ENCODE assay signal across 8 cellular contexts in genomic region chr5:132238169-132238744, GRCh38. TPM values are rescaled to one million over a fixed set of nuclear protein-coding genes. Genes with fewer than 3 reads are reported as not detected.
DNase-seq lines count a peak whose midpoint lies in the region; ATAC-seq and TF ChIP-seq lines count a peak whose summit lies in the region.

No MANE protein-coding gene starts in this region.

- H3K4me3 ChIP-seq in SJCRH30 (no peak overlapping the region), cardiac muscle cell (no peak overlapping the region)

- no peak overlapping the region for H3K27ac ChIP-seq in SJCRH30
- H3K27ac ChIP-seq in cardiac muscle cell: no peak overlapping the region

- H3K4me1 ChIP-seq in SJCRH30 (peaks cover 29% of the 10 kb centered on the region), cardiac muscle cell (ENCODE audit: low read depth) (no peaks in the 10 kb centered on the region)

- H3K36me3 ChIP-seq in SJCRH30 (no peaks in the 10 kb centered on the region), cardiac muscle cell (no peaks in the 10 kb centered on the region)

- H3K27me3 ChIP-seq in SJCRH30 (no peaks in the 10 kb centered on the region), cardiac muscle cell (no peaks in the 10 kb centered on the region)

- TF ChIP-seq CTCF in cardiac muscle cell (IDR thresholded peaks at IDR 0.05; ENCODE audit: low read depth, low read length): peak; percentile 89

- ATAC-seq in GM19023 (IDR thresholded peaks at IDR 0.05; ENCODE audit: unreplicated experiment) (peak; percentile 86), sciatic nerve (peak; percentile 82), GM19328 (IDR thresholded peaks at IDR 0.05; ENCODE audit: unreplicated experiment) (no peak)

- DNase-seq in AML-193 (lab: John Stamatoyannopoulos, UW) (peak; percentile 32 to 33), HT-29 (ENCODE audit: low spot score) (peak; percentile 81), SJCRH30 (peak; percentile 82 to 88), cardiac muscle cell (ENCODE audit: low read depth in 1 of 2, low spot score in 1 of 2) (peak; percentile 74 to 77), sciatic nerve (ENCODE audit: low spot score) (peak; percentile 89)
- peak; percentile 79 for DNase-seq in activated naive CD4-positive, alpha-beta T cell treated with Interleukin-2 at 50 U/mL for 16 hours

- H3K9me3 ChIP-seq in SJCRH30 (replicated peaks): 0 out of 2 replicates have a peak, but pooled peaks cover 3% of the 10 kb centered on the region
- no peaks in the 10 kb centered on the region for H3K9me3 ChIP-seq in cardiac muscle cell (ENCODE audit: low read depth)

- intact Hi-C loops in sciatic nerve (cut with DNase I): loop anchor here (10.0 kb wide), 1 partner anchor 57 kb away; the partner anchor contains the start of gene SLC22A4

RNA-seq across cellular contexts. Expression of gene P4HA2, which starts 10.6 kb away (rescaled TPM):
- 20.4 and 20.5 TPM in 2 replicates for total RNA-seq in HT-29 (2014; rRNA removed; shearing (Covaris generic))
- 75.5 and 77.7 TPM in 2 replicates for total RNA-seq in SJCRH30 (2014; rRNA removed; shearing (Covaris generic))
- 41.0 and 51.3 TPM in 2 replicates for total RNA-seq in cardiac muscle cell
- 51.7 and 65.5 TPM in 2 replicates for polyA plus RNA-seq in cardiac muscle cell
- total RNA-seq in sciatic nerve: 26.9 TPM

RNA-seq across cellular contexts. Expression of gene PDLIM4, which starts 19.2 kb away (rescaled TPM):
- total RNA-seq in HT-29 (2014; rRNA removed; shearing (Covaris generic)): 0.99 and 1.6 TPM in 2 replicates
- 65.4 and 66.3 TPM in 2 replicates for total RNA-seq in SJCRH30 (2014; rRNA removed; shearing (Covaris generic))
- total RNA-seq in cardiac muscle cell (22.0 and 23.1 TPM in 2 replicates), sciatic nerve (50.2 TPM)
- 32.7 and 59.9 TPM in 2 replicates for polyA plus RNA-seq in cardiac muscle cell

RNA-seq across cellular contexts. Expression of gene SLC22A4, which starts 55.9 kb away (rescaled TPM):
- total RNA-seq in HT-29 (2014; rRNA removed; shearing (Covaris generic)): 0.20 and 0.26 TPM in 2 replicates
- 0.28 and 1.1 TPM in 2 replicates for total RNA-seq in SJCRH30 (2014; rRNA removed; shearing (Covaris generic))
- total RNA-seq in cardiac muscle cell (0.27 and 0.53 TPM in 2 replicates), sciatic nerve (5.7 TPM)
- 0.32 and 1.0 TPM in 2 replicates for polyA plus RNA-seq in cardiac muscle cell

Comparison
In these comparisons a context has a peak if more than half of its experiments do, and no peak if none do; other contexts are left out.
1. DNase-seq: peak in every context shown above with its lines; median percentile 89 in sciatic nerve; 85 in SJCRH30; 81 in HT-29; 79 in activated naive CD4-positive, alpha-beta T cell treated with Interleukin-2 at 50 U/mL for 16 hours; 76 in cardiac muscle cell; 32 in AML-193.